Comparison of ENCODE assay signal across 15 cellular contexts in the genomic region with DNA sequence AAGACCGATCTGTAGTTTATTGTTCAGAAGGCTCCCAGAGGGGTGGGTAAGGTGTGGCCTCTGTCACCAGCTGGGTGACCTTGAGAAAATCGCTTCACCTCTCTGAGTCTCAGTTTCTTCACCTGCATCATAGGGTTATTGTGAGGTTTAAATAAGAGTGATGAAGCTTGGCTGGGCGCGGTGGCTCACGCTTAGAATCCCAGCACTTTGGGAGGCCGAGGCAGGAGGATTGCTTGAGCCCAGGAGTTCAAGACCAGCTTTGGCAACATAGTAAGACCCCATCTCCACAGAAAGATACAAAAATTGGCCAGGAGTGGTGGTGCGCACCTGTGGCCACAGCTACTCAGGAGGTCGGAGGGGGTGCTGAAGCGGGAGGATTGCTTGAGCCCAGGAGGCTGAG. TPM values are rescaled to one million over a fixed set of nuclear protein-coding genes. Genes with fewer than 3 reads are reported as not detected.
DNase-seq lines count a peak whose midpoint lies in the region; ATAC-seq and TF ChIP-seq lines count a peak whose summit lies in the region.
"Had no signal": no experiment of that assay in that cellular context is flagged by ENCODE, and none has a peak within 500 bp of the region (broad histone marks: within the 10 kb centered on the region; RNA-seq: fewer than 3 reads in every experiment).

No MANE protein-coding gene starts in this region.

- H3F3A ChIP-seq in neural progenitor cell (ENCODE audit: low read depth), result peaks cover 4% of the 10 kb centered on the region

- intact Hi-C loops in cardiac septum (cut with DNase I), result no loop called here
- intact Hi-C loops in heart left ventricle (cut with DNase I), result no loop called here

- H3K27me3 ChIP-seq in heart left ventricle, result no peaks in the 10 kb centered on the region
- H3K27me3 ChIP-seq in neural progenitor cell, result no peaks in the 10 kb centered on the region
- H3K27me3 ChIP-seq: BLaER1 had no signal

- H3K4me3 ChIP-seq in heart left ventricle (no peak overlapping the region), neural progenitor cell (no peak overlapping the region)
- H3K4me3 ChIP-seq: BLaER1 had no signal

- H3K27ac Mint-ChIP-seq in neural progenitor cell, result peak overlapping the region; percentile 17
- H3K27ac Mint-ChIP-seq: CD8-positive, alpha-beta T cell; H9 had no signal

- H3K4me1 ChIP-seq in heart left ventricle (no peaks in the 10 kb centered on the region), neural progenitor cell (peaks cover 12% of the 10 kb centered on the region)

- H2AFZ ChIP-seq in neural progenitor cell (replicated peaks), result no peak overlapping the region

- DNase-seq in cardiac septum (ENCODE audit: low spot score) (peak; percentile 36), heart left ventricle (no peak), islet precursor cell (peak; percentile 34), neural progenitor cell (ENCODE audit: low spot score) (no peak), CD1c-positive myeloid dendritic cell (ENCODE audit: extremely low spot score) (no peak), middle frontal gyrus (ENCODE audit: extremely low spot score, low spot score) (no peak)
- DNase-seq: Calu3; CD8-positive, alpha-beta T cell; DMS79 treated with DMSO at 0.1 percent for 48 hours; GF-D8; H9 had no signal

- TF ChIP-seq POLR2A in heart left ventricle (IDR thresholded peaks at IDR 0.05), result no peak

- 90 to 97% (median 92%) methylated on average over 9 of the region's 9 CpGs for WGBS in heart left ventricle, 4 donors

- no peak overlapping the region for H3K4me2 ChIP-seq in neural progenitor cell
- H3K4me2 ChIP-seq: BLaER1 had no signal

- no peaks in the 10 kb centered on the region for H3K79me2 ChIP-seq in neural progenitor cell (ENCODE audit: low read depth)

- H3K9me3 ChIP-seq in heart left ventricle (peaks cover 0 to 3% (median 0%) of the 10 kb centered on the region in 12 donors), neural progenitor cell (ENCODE audit: low read depth) (no peaks in the 10 kb centered on the region)
- H3K9me3 ChIP-seq: BLaER1 had no signal

- H3K27ac ChIP-seq in heart left ventricle, result no peak overlapping the region
- H3K27ac ChIP-seq in neural progenitor cell, result no peak overlapping the region
- H3K27ac ChIP-seq: BLaER1 had no signal

- no peaks in the 10 kb centered on the region for H3K36me3 ChIP-seq in heart left ventricle
- no peaks in the 10 kb centered on the region for H3K36me3 ChIP-seq in neural progenitor cell
- H3K36me3 ChIP-seq: BLaER1 had no signal

- no peak overlapping the region for H3K9ac ChIP-seq in neural progenitor cell
- H3K9ac ChIP-seq: BLaER1 had no signal

- ATAC-seq in heart left ventricle (no peak), HG02798 (IDR thresholded peaks at IDR 0.05; ENCODE audit: poor library complexity, unreplicated experiment) (no peak)
- ATAC-seq: CD8-positive, alpha-beta T cell had no signal

- TF ChIP-seq CTCF in heart left ventricle (IDR thresholded peaks at IDR 0.05) (no peak), neural progenitor cell (IDR thresholded peaks at IDR 0.05) (no peak)

- H3K27me3 Mint-ChIP-seq in neural progenitor cell (ENCODE audit: insufficient read depth, low read depth), result peaks cover 7% of the 10 kb centered on the region

- H3K4me3 Mint-ChIP-seq in neural progenitor cell, result no peak overlapping the region
- H3K4me3 Mint-ChIP-seq: CD14-positive monocyte; CD8-positive, alpha-beta T cell; H9 had no signal

- H3K4me1 Mint-ChIP-seq in neural progenitor cell, result peaks cover 51% of the 10 kb centered on the region
- H3K4me1 Mint-ChIP-seq: CD14-positive monocyte had no signal

- no peaks in the 10 kb centered on the region for H3K9me3 Mint-ChIP-seq in neural progenitor cell
- H3K9me3 Mint-ChIP-seq: CD8-positive, alpha-beta T cell had no signal

- no peaks in the 10 kb centered on the region for H4K20me1 ChIP-seq in neural progenitor cell (ENCODE audit: low read depth)
- H4K20me1 ChIP-seq: BLaER1 had no signal

- peaks cover 3% of the 10 kb centered on the region for H3K36me3 Mint-ChIP-seq in neural progenitor cell
- H3K36me3 Mint-ChIP-seq: CD14-positive monocyte; CD8-positive, alpha-beta T cell had no signal

RNA-seq across cellular contexts. Expression of a gene that starts 36.0 kb away (rescaled TPM):
- 11.1 TPM for total RNA-seq in cardiac septum
- 10 to 100 TPM in 5 of 9 donors, 1 to 10 TPM in 4; 3.7 to 49.5 (median 17.4) TPM for total RNA-seq in heart left ventricle
- polyA plus RNA-seq in heart left ventricle, result 10 to 100 TPM; 10.7 to 28.1 TPM
- total RNA-seq in neural progenitor cell (ENCODE audit: low replicate concordance), result 2.9 and 13.8 TPM in 2 replicates
- total RNA-seq: CD8-positive, alpha-beta T cell; HT-29 had no signal
- polyA plus RNA-seq: CD14-positive monocyte had no signal

Comparison
In these comparisons a context has a peak if more than half of its experiments do, and no peak if none do; other contexts are left out.
1. DNase-seq: peak in cardiac septum (single experiment) and islet precursor cell (single experiment); none in heart left ventricle (0 of 5), neural progenitor cell (single experiment), CD1c-positive myeloid dendritic cell (single experiment) and middle frontal gyrus (single experiment).